In genomic region chr17:52696362-52696761, GRCh38 we compare ENCODE assay signal across 16 cellular contexts.
"Had no signal": no experiment of that assay in that cellular context is flagged by ENCODE, and none has a peak within 500 bp of the region (broad histone marks: within the 10 kb centered on the region; RNA-seq: fewer than 3 reads in every experiment).

No MANE protein-coding gene starts in this region.

- DNase-seq: KBM-7, MV-4-11, NCI-H1048, NCI-H146, NCI-H1694 treated with DMSO at 0.1 percent for 48 hours, NCI-H2029, NCI-H2081 treated with DMSO at 0.1 percent for 48 hours, NCI-H2227 treated with DMSO at 0.1 percent for 48 hours, NCI-H526, NCI-H748 treated with DMSO at 0.1 percent for 48 hours, Right ventricle myocardium superior, RPMI8226, SIG-M5, SK-N-SH, SW 1271, T-cell had no signal
